1 cellular context compared by ENCODE assay signal in the genomic region with DNA sequence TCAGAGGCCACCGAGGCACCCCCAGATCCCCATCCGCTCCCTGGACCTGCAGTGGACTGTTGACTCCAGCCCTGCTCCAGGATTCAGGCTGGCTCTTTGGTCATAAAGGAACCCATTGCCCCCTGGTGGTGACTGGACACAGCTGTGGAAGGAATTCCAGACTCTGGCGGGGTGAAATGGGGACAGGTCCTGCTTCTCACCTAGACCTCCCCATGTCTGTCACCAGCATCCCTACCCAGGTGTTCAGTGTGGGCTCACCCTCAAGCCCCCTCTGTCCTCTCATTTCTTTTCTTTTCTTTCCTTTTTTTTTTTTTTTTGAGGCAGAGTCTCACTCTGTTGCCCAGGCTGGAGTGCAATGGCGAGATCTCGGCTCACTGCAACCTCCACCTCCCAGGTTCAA.
TF ChIP-seq lines count a peak whose summit lies in the region.

No MANE protein-coding gene starts in this region.

TF ChIP-seq in K562, 482 proteins besides CTCF, POLR2A, EP300 and RAD21 (continued from another document and continues in another):
- TF ChIP-seq, protein P1, sequence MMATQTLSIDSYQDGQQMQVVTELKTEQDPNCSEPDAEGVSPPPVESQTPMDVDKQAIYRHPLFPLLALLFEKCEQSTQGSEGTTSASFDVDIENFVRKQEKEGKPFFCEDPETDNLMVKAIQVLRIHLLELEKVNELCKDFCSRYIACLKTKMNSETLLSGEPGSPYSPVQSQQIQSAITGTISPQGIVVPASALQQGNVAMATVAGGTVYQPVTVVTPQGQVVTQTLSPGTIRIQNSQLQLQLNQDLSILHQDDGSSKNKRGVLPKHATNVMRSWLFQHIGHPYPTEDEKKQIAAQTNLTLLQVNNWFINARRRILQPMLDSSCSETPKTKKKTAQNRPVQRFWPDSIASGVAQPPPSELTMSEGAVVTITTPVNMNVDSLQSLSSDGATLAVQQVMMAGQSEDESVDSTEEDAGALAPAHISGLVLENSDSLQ (IDR thresholded peaks at IDR 0.05), result no peak
- TF ChIP-seq BCL6 (CRISPR knock-in tag; IDR thresholded peaks at IDR 0.05) (no peak), KLF16 (IDR thresholded peaks at IDR 0.05) (0 out of 2 replicates have a peak, but pooled peaks have one; percentile 18), ZBTB7A (IDR thresholded peaks at IDR 0.05; ENCODE audit: borderline replicate concordance, control insufficient read depth, low read depth, low read length) (no peak; the same call in 1 of the 2 replicates), ZNF224 (CRISPR knock-in tag; IDR thresholded peaks at IDR 0.05) (no peak), DDX20 (tag; IDR thresholded peaks at IDR 0.05; ENCODE audit: low read depth) (no peak), ZNF668 (CRISPR knock-in tag; IDR thresholded peaks at IDR 0.05) (no peak), CEBPB (tag; IDR thresholded peaks at IDR 0.05) (no peak), TEAD1 (CRISPR knock-in tag; IDR thresholded peaks at IDR 0.05) (peak in 1 of 2 experiments; percentile 61; a peak in 1 of 4 replicates), PHF20 (IDR thresholded peaks at IDR 0.05; ENCODE audit: partially characterized antibody) (no peak), LARP7 (IDR thresholded peaks at IDR 0.05) (0 out of 2 replicates have a peak, but pooled peaks have one; percentile 51), THRAP3 (IDR thresholded peaks at IDR 0.05; ENCODE audit: borderline replicate concordance) (no peak), NFIX (CRISPR knock-in tag; IDR thresholded peaks at IDR 0.05; ENCODE audit: low read depth) (no peak), NR2F6 (CRISPR knock-in tag; IDR thresholded peaks at IDR 0.05) (no peak), BCOR (IDR thresholded peaks at IDR 0.05) (peak; percentile 14; the same call in 1 of the 2 replicates), TARDBP (IDR thresholded peaks at IDR 0.05) (no peak), ZNF282 (CRISPR knock-in tag; IDR thresholded peaks at IDR 0.05) (no peak), WHSC1 (IDR thresholded peaks at IDR 0.05; ENCODE audit: low read length) (no peak), ZC3H8 (IDR thresholded peaks at IDR 0.05) (no peak), SIRT6 (IDR thresholded peaks at IDR 0.05; ENCODE audit: low read depth, low read length) (no peak), CREB1 (IDR thresholded peaks at IDR 0.05) (no peak), CREB1 (CRISPR knock-in tag; IDR thresholded peaks at IDR 0.05) (no peak), SMARCC2 (IDR thresholded peaks at IDR 0.05; ENCODE audit: low read depth) (no peak), SMARCB1 (IDR thresholded peaks at IDR 0.05; ENCODE audit: insufficient read length, low read depth) (no peak), JUND (IDR thresholded peaks at IDR 0.05; ENCODE audit: borderline replicate concordance, low read depth, low read length) (0 out of 2 replicates have a peak, but pooled peaks have one; percentile 32), JUND (tag; IDR thresholded peaks at IDR 0.05; ENCODE audit: borderline replicate concordance, low read depth, low read length) (no peak), CBX5 (IDR thresholded peaks at IDR 0.05; ENCODE audit: borderline replicate concordance, low read depth) (no peak), ZNF12 (CRISPR knock-in tag; IDR thresholded peaks at IDR 0.05) (no peak)
- TF ChIP-seq, protein P2, sequence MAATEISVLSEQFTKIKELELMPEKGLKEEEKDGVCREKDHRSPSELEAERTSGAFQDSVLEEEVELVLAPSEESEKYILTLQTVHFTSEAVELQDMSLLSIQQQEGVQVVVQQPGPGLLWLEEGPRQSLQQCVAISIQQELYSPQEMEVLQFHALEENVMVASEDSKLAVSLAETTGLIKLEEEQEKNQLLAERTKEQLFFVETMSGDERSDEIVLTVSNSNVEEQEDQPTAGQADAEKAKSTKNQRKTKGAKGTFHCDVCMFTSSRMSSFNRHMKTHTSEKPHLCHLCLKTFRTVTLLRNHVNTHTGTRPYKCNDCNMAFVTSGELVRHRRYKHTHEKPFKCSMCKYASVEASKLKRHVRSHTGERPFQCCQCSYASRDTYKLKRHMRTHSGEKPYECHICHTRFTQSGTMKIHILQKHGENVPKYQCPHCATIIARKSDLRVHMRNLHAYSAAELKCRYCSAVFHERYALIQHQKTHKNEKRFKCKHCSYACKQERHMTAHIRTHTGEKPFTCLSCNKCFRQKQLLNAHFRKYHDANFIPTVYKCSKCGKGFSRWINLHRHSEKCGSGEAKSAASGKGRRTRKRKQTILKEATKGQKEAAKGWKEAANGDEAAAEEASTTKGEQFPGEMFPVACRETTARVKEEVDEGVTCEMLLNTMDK (IDR thresholded peaks at IDR 0.05; ENCODE audit: borderline replicate concordance, insufficient read depth, low read depth, low read length, poor library complexity, severe bottlenecking), result no peak
- TF ChIP-seq, protein P3, sequence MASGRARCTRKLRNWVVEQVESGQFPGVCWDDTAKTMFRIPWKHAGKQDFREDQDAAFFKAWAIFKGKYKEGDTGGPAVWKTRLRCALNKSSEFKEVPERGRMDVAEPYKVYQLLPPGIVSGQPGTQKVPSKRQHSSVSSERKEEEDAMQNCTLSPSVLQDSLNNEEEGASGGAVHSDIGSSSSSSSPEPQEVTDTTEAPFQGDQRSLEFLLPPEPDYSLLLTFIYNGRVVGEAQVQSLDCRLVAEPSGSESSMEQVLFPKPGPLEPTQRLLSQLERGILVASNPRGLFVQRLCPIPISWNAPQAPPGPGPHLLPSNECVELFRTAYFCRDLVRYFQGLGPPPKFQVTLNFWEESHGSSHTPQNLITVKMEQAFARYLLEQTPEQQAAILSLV (tag; IDR thresholded peaks at IDR 0.05), result no peak
- TF ChIP-seq, protein P4, sequence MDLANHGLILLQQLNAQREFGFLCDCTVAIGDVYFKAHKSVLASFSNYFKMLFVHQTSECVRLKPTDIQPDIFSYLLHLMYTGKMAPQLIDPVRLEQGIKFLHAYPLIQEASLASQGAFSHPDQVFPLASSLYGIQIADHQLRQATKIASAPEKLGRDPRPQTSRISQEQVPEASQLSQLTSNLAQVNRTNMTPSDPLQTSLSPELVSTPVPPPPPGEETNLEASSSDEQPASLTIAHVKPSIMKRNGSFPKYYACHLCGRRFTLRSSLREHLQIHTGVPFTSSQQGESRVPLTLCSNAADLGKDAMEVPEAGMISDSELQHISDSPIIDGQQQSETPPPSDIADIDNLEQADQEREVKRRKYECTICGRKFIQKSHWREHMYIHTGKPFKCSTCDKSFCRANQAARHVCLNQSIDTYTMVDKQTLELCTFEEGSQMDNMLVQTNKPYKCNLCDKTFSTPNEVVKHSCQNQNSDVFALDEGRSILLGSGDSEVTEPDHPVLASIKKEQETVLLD (IDR thresholded peaks at IDR 0.05), result no peak
- TF ChIP-seq, protein P5, sequence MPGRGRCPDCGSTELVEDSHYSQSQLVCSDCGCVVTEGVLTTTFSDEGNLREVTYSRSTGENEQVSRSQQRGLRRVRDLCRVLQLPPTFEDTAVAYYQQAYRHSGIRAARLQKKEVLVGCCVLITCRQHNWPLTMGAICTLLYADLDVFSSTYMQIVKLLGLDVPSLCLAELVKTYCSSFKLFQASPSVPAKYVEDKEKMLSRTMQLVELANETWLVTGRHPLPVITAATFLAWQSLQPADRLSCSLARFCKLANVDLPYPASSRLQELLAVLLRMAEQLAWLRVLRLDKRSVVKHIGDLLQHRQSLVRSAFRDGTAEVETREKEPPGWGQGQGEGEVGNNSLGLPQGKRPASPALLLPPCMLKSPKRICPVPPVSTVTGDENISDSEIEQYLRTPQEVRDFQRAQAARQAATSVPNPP (IDR thresholded peaks at IDR 0.05; ENCODE audit: borderline replicate concordance, insufficient read depth, insufficient read length), result no peak
- TF ChIP-seq, protein P6, sequence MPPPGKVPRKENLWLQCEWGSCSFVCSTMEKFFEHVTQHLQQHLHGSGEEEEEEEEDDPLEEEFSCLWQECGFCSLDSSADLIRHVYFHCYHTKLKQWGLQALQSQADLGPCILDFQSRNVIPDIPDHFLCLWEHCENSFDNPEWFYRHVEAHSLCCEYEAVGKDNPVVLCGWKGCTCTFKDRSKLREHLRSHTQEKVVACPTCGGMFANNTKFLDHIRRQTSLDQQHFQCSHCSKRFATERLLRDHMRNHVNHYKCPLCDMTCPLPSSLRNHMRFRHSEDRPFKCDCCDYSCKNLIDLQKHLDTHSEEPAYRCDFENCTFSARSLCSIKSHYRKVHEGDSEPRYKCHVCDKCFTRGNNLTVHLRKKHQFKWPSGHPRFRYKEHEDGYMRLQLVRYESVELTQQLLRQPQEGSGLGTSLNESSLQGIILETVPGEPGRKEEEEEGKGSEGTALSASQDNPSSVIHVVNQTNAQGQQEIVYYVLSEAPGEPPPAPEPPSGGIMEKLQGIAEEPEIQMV (tag; conservative IDR thresholded peaks at IDR 0.05; ENCODE audit: low read depth), result no peak
- TF ChIP-seq, protein P7, sequence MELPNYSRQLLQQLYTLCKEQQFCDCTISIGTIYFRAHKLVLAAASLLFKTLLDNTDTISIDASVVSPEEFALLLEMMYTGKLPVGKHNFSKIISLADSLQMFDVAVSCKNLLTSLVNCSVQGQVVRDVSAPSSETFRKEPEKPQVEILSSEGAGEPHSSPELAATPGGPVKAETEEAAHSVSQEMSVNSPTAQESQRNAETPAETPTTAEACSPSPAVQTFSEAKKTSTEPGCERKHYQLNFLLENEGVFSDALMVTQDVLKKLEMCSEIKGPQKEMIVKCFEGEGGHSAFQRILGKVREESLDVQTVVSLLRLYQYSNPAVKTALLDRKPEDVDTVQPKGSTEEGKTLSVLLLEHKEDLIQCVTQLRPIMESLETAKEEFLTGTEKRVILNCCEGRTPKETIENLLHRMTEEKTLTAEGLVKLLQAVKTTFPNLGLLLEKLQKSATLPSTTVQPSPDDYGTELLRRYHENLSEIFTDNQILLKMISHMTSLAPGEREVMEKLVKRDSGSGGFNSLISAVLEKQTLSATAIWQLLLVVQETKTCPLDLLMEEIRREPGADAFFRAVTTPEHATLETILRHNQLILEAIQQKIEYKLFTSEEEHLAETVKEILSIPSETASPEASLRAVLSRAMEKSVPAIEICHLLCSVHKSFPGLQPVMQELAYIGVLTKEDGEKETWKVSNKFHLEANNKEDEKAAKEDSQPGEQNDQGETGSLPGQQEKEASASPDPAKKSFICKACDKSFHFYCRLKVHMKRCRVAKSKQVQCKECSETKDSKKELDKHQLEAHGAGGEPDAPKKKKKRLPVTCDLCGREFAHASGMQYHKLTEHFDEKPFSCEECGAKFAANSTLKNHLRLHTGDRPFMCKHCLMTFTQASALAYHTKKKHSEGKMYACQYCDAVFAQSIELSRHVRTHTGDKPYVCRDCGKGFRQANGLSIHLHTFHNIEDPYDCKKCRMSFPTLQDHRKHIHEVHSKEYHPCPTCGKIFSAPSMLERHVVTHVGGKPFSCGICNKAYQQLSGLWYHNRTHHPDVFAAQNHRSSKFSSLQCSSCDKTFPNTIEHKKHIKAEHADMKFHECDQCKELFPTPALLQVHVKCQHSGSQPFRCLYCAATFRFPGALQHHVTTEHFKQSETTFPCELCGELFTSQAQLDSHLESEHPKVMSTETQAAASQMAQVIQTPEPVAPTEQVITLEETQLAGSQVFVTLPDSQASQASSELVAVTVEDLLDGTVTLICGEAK (IDR thresholded peaks at IDR 0.05), result no peak
- TF ChIP-seq, protein P7 (CRISPR knock-in tag; IDR thresholded peaks at IDR 0.05), result no peak
- TF ChIP-seq, protein P8, sequence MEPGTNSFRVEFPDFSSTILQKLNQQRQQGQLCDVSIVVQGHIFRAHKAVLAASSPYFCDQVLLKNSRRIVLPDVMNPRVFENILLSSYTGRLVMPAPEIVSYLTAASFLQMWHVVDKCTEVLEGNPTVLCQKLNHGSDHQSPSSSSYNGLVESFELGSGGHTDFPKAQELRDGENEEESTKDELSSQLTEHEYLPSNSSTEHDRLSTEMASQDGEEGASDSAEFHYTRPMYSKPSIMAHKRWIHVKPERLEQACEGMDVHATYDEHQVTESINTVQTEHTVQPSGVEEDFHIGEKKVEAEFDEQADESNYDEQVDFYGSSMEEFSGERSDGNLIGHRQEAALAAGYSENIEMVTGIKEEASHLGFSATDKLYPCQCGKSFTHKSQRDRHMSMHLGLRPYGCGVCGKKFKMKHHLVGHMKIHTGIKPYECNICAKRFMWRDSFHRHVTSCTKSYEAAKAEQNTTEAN (CRISPR knock-in tag; IDR thresholded peaks at IDR 0.05), result no peak
- TF ChIP-seq, protein P9, sequence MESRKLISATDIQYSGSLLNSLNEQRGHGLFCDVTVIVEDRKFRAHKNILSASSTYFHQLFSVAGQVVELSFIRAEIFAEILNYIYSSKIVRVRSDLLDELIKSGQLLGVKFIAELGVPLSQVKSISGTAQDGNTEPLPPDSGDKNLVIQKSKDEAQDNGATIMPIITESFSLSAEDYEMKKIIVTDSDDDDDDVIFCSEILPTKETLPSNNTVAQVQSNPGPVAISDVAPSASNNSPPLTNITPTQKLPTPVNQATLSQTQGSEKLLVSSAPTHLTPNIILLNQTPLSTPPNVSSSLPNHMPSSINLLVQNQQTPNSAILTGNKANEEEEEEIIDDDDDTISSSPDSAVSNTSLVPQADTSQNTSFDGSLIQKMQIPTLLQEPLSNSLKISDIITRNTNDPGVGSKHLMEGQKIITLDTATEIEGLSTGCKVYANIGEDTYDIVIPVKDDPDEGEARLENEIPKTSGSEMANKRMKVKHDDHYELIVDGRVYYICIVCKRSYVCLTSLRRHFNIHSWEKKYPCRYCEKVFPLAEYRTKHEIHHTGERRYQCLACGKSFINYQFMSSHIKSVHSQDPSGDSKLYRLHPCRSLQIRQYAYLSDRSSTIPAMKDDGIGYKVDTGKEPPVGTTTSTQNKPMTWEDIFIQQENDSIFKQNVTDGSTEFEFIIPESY (CRISPR knock-in tag; IDR thresholded peaks at IDR 0.05), result peak; percentile 36; the same call in 1 of the 2 replicates
- TF ChIP-seq, protein P10, sequence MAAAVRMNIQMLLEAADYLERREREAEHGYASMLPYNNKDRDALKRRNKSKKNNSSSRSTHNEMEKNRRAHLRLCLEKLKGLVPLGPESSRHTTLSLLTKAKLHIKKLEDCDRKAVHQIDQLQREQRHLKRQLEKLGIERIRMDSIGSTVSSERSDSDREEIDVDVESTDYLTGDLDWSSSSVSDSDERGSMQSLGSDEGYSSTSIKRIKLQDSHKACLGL (CRISPR knock-in tag; IDR thresholded peaks at IDR 0.05; ENCODE audit: borderline replicate concordance, poor library complexity, severe bottlenecking), result no peak
